ENCODE assay signal across 1 cellular context in genomic region chr18:14178691-14179196, GRCh38.
TF ChIP-seq lines count a peak whose summit lies in the region.

No MANE protein-coding gene starts in this region.

TF ChIP-seq in HEK293, 187 proteins besides CTCF, POLR2A, EP300 and RAD21 (continued from another document):
- TF ChIP-seq, protein P1, sequence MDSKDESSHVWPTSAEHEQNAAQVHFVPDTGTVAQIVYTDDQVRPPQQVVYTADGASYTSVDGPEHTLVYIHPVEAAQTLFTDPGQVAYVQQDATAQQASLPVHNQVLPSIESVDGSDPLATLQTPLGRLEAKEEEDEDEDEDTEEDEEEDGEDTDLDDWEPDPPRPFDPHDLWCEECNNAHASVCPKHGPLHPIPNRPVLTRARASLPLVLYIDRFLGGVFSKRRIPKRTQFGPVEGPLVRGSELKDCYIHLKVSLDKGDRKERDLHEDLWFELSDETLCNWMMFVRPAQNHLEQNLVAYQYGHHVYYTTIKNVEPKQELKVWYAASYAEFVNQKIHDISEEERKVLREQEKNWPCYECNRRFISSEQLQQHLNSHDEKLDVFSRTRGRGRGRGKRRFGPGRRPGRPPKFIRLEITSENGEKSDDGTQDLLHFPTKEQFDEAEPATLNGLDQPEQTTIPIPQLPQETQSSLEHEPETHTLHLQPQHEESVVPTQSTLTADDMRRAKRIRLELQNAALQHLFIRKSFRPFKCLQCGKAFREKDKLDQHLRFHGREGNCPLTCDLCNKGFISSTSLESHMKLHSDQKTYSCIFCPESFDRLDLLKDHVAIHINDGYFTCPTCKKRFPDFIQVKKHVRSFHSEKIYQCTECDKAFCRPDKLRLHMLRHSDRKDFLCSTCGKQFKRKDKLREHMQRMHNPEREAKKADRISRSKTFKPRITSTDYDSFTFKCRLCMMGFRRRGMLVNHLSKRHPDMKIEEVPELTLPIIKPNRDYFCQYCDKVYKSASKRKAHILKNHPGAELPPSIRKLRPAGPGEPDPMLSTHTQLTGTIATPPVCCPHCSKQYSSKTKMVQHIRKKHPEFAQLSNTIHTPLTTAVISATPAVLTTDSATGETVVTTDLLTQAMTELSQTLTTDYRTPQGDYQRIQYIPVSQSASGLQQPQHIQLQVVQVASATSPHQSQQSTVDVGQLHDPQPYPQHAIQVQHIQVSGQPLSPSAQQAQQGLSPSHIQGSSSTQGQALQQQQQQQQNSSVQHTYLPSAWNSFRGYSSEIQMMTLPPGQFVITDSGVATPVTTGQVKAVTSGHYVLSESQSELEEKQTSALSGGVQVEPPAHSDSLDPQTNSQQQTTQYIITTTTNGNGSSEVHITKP (tag by site-specific recombination; IDR thresholded peaks at IDR 0.05) = peak; percentile 50
- TF ChIP-seq ZNF660 (tag by site-specific recombination; IDR thresholded peaks at IDR 0.05) = peak; percentile 55; the same call in 1 of the 2 replicates
- TF ChIP-seq EGR2 (tag by site-specific recombination; IDR thresholded peaks at IDR 0.05; ENCODE audit: low read depth) = peak; percentile 51
